8 cellular contexts compared by ENCODE assay signal in genomic region chr20:49608752-49609670, GRCh38. TPM values are rescaled to one million over a fixed set of nuclear protein-coding genes. Genes with fewer than 3 reads are reported as not detected.
DNase-seq lines count a peak whose midpoint lies in the region; ATAC-seq and TF ChIP-seq lines count a peak whose summit lies in the region.

No MANE protein-coding gene starts in this region.

- H3K9ac ChIP-seq in GM23248: no peak overlapping the region

- H3K4me3 ChIP-seq in CD8-positive, alpha-beta T cell (ENCODE audit: low read depth, low read length): no peak overlapping the region
- H3K4me3 ChIP-seq in GM23248 (no peak overlapping the region), kidney epithelial cell (ENCODE audit: low read depth, low read length) (no peak overlapping the region)

- no peaks in the 10 kb centered on the region for H3K9me3 ChIP-seq in CD8-positive, alpha-beta T cell (ENCODE audit: low read length)
- H3K9me3 ChIP-seq in GM23248 (ENCODE audit: low read depth): no peaks in the 10 kb centered on the region

- H3K27ac ChIP-seq in CD8-positive, alpha-beta T cell (ENCODE audit: low read depth, low read length): no peak overlapping the region
- H3K27ac ChIP-seq in GM23248: no peak overlapping the region

- TF ChIP-seq CTCF in CD8-positive, alpha-beta T cell (IDR thresholded peaks at IDR 0.05): peak; percentile 93
- peak; percentile 99 for TF ChIP-seq CTCF in WTC11 (IDR thresholded peaks at IDR 0.05)
- peak; percentile 95 for TF ChIP-seq CTCF in kidney epithelial cell (IDR thresholded peaks at IDR 0.05; ENCODE audit: insufficient read depth, low read length, poor library complexity, severe bottlenecking)

- peaks cover 13% of the 10 kb centered on the region for H3K4me1 Mint-ChIP-seq in CD8-positive, alpha-beta T cell (ENCODE audit: low read depth)
- peaks cover 5% of the 10 kb centered on the region; the same call in 1 of the 2 replicates for H3K4me1 Mint-ChIP-seq in WTC11

- intact Hi-C loops in CD8-positive, alpha-beta T cell (cut with DNase I, micrococcal nuclease): loop anchor here in 1 of 2 experiments (1.0 kb wide), 2 partner anchors 68 to 275 kb away; no protein-coding TSS in a partner anchor

- H3K27ac Mint-ChIP-seq in CD8-positive, alpha-beta T cell: no peak overlapping the region
- no peak overlapping the region for H3K27ac Mint-ChIP-seq in WTC11

- H3K9me3 Mint-ChIP-seq in CD8-positive, alpha-beta T cell: no peaks in the 10 kb centered on the region
- no peaks in the 10 kb centered on the region for H3K9me3 Mint-ChIP-seq in WTC11

- no peaks in the 10 kb centered on the region for H3K36me3 Mint-ChIP-seq in CD8-positive, alpha-beta T cell
- H3K36me3 Mint-ChIP-seq in WTC11: no peaks in the 10 kb centered on the region

- WGBS in GM23248 (ENCODE audit: low coverage in 1 of 2, low lambda C conversion rate in 2 of 2, missing lambda C conversion rate in 2 of 2), 2 experiments: 10 to 12% methylated on average over 16 to 17 of the region's 17 CpGs

- no peaks in the 10 kb centered on the region for H3K36me3 ChIP-seq in CD8-positive, alpha-beta T cell (ENCODE audit: insufficient read depth, low read length)
- H3K36me3 ChIP-seq in GM23248 (ENCODE audit: low read depth) (no peaks in the 10 kb centered on the region), kidney epithelial cell (ENCODE audit: control insufficient read depth, insufficient read depth, low read length) (no peaks in the 10 kb centered on the region)

- peaks cover 5% of the 10 kb centered on the region for H3K4me1 ChIP-seq in CD8-positive, alpha-beta T cell (ENCODE audit: insufficient read depth, low read length)
- peaks cover 12% of the 10 kb centered on the region for H3K4me1 ChIP-seq in GM23248 (ENCODE audit: insufficient read depth)

- ATAC-seq in CD8-positive, alpha-beta T cell: peak; percentile 87
- ATAC-seq in WTC11 (peak; percentile 62), GM19035 (IDR thresholded peaks at IDR 0.05; ENCODE audit: unreplicated experiment) (no peak)

- H3K4me2 ChIP-seq in GM23248 (ENCODE audit: unreplicated experiment): no peak overlapping the region

- peaks cover 10% of the 10 kb centered on the region for H3K27me3 Mint-ChIP-seq in CD8-positive, alpha-beta T cell (ENCODE audit: low read depth)
- no peaks in the 10 kb centered on the region for H3K27me3 Mint-ChIP-seq in WTC11 (ENCODE audit: low read depth)

- H3F3A ChIP-seq in GM23248 (ENCODE audit: insufficient read depth): no peaks in the 10 kb centered on the region

- CTCF ChIA-PET in CD8-positive, alpha-beta T cell (lab: Charles Lee): interaction anchor here (0.6 to 9.3 kb wide), 27 partner anchors 11 to 363 kb away, joined by 3 to 152 read pairs (median 4); no protein-coding TSS in a partner anchor
- CTCF ChIA-PET in WTC11 (lab: Charles Lee): interaction anchor here (0.6 to 11.7 kb wide), 89 partner anchors 9 to 477 kb away, joined by 3 to 540 read pairs (median 4); partner anchors contain the start of genes RNF114, SLC9A8 and SPATA2

- in situ Hi-C loops in GM23248 (cut with MboI) (loop anchor here (5.0 kb wide), 2 partner anchors 62 to 277 kb away; no protein-coding TSS in a partner anchor), T47D (cut with HindIII; ENCODE audit: low pct_unique_long_range_greater_than_20kb, low sequenced_read_pairs) (no loop called here)

- no peaks in the 10 kb centered on the region for H3K27me3 ChIP-seq in CD8-positive, alpha-beta T cell (ENCODE audit: insufficient read depth, low read length)
- H3K27me3 ChIP-seq in GM23248 (replicated peaks; ENCODE audit: insufficient read depth) (no peaks in the 10 kb centered on the region), kidney epithelial cell (ENCODE audit: control insufficient read depth, insufficient read depth, low read length) (peaks cover 2% of the 10 kb centered on the region)

- POLR2A ChIA-PET in CD8-positive, alpha-beta T cell (lab: Charles Lee): interaction anchor here (0.8 kb wide), 1 partner anchor 67 kb away, joined by 4 read pairs; no protein-coding TSS in a partner anchor
- POLR2A ChIA-PET in WTC11 (lab: Charles Lee): interaction anchor here (1.1 kb wide), 1 partner anchor 67 kb away, joined by 5 read pairs; no protein-coding TSS in a partner anchor

- no peaks in the 10 kb centered on the region for H3K9me2 ChIP-seq in GM23248 (ENCODE audit: insufficient read depth)

- no peaks in the 10 kb centered on the region for H3K79me2 ChIP-seq in GM23248 (ENCODE audit: insufficient read depth)

- no peaks in the 10 kb centered on the region for H4K20me1 ChIP-seq in GM23248 (ENCODE audit: insufficient read depth)

- H3K4me3 Mint-ChIP-seq in CD8-positive, alpha-beta T cell: peak overlapping the region; percentile 66
- H3K4me3 Mint-ChIP-seq in WTC11: peak overlapping the region; percentile 43

- no peak overlapping the region for H2AFZ ChIP-seq in GM23248

- peak; percentile 51 to 82 (median 71) for DNase-seq in CD8-positive, alpha-beta T cell
- DNase-seq in GM23248: peak; percentile 71
- peak; percentile 56 for DNase-seq in NCI-H2081 treated with DMSO at 0.1 percent for 48 hours (lab: John Stamatoyannopoulos, UW)
- peak; percentile 77 for DNase-seq in WTC11 (ENCODE audit: low spot score)
- peak; percentile 85 to 88 for DNase-seq in T47D (ENCODE audit: low read depth in 1 of 2, low spot score in 1 of 2)
- DNase-seq in kidney epithelial cell (ENCODE audit: low read depth): no peak
- DNase-seq in stimulated activated CD4-positive, alpha-beta T cell treated with anti-CD3 and anti-CD28 coated beads, Interleukin-2, amount 100 ng/mL, for 48 hours: peak; percentile 69 to 80

TF ChIP-seq in WTC11, 78 proteins besides CTCF, POLR2A, EP300 and RAD21:
- TF ChIP-seq HMGXB4 (CRISPR knock-in tag; IDR thresholded peaks at IDR 0.05) (0 out of 2 replicates have a peak, but pooled peaks have one; percentile 34), GABPB1 (CRISPR knock-in tag; IDR thresholded peaks at IDR 0.05) (peak; percentile 22; the same call in 1 of the 2 replicates), ZNF281 (CRISPR knock-in tag; IDR thresholded peaks at IDR 0.05) (no peak), SP1 (CRISPR knock-in tag; conservative IDR thresholded peaks at IDR 0.05) (0 out of 2 replicates have a peak, but pooled peaks have one; percentile 13)

RNA-seq across cellular contexts. Expression of gene PTGIS, which starts 41.1 kb away (rescaled TPM):
- total RNA-seq in CD8-positive, alpha-beta T cell: not detected
- total RNA-seq in GM23248 (2014; rRNA removed; shearing (Covaris generic)): 178 and 192 TPM in 2 replicates
- polyA plus RNA-seq in GM23248 (2016; fragmentation: Nextera tagmentation; extraction: Ambion mirVana): 109 and 114 TPM in 2 replicates
- total RNA-seq in WTC11 (2021) (24.3 to 37.0 TPM (median 34.4 TPM) in 3 replicates), kidney epithelial cell (0.88 and 2.7 TPM in 2 replicates)
